ENCODE assay signal across 8 cellular contexts in genomic region chr2:20148841-20149702, GRCh38.
DNase-seq lines count a peak whose midpoint lies in the region; ATAC-seq and TF ChIP-seq lines count a peak whose summit lies in the region.
"Had no signal": no experiment of that assay in that cellular context is flagged by ENCODE, and none has a peak within 500 bp of the region (broad histone marks: within the 10 kb centered on the region; RNA-seq: fewer than 3 reads in every experiment).

No MANE protein-coding gene starts in this region.

- H3K36me3 ChIP-seq in left lung = no peaks in the 10 kb centered on the region
- no peaks in the 10 kb centered on the region for H3K36me3 ChIP-seq in upper lobe of right lung

- ATAC-seq in left lung (peak; percentile 33), upper lobe of right lung (peak; percentile 7), HG02763 (IDR thresholded peaks at IDR 0.05; ENCODE audit: unreplicated experiment) (no peak), GM21529 (IDR thresholded peaks at IDR 0.05; ENCODE audit: unreplicated experiment) (no peak)

- peak overlapping the region in 1 of 2 donors; percentile 17 for H3K27ac ChIP-seq in left lung
- H3K27ac ChIP-seq in upper lobe of right lung = no peak overlapping the region

- in situ Hi-C loops in astrocyte of the cerebellum (cut with HindIII; ENCODE audit: low sequenced_read_pairs) = no loop called here

- intact Hi-C loops in left lung (cut with DNase I) (no loop called here), upper lobe of right lung (cut with DNase I) (no loop called here)

- DNase-seq in HT-29 (ENCODE audit: low spot score) = peak; percentile 36
- peak; percentile 77 for DNase-seq in astrocyte of the cerebellum (ENCODE audit: low read depth)
- DNase-seq in left lung = no peak
- no peak for DNase-seq in upper lobe of right lung
- DNase-seq in mucosa of gallbladder (ENCODE audit: low spot score) = no peak
- DNase-seq: NCI-H446 treated with DMSO at 0.1 percent for 48 hours had no signal

- H3K27me3 ChIP-seq in left lung = no peaks in the 10 kb centered on the region
- H3K27me3 ChIP-seq in upper lobe of right lung = no peaks in the 10 kb centered on the region

- H3K4me1 ChIP-seq in left lung (peaks cover 0 to 20% of the 10 kb centered on the region in 2 donors), upper lobe of right lung (peaks cover 11% of the 10 kb centered on the region)

- H3K9me3 ChIP-seq in left lung = no peaks in the 10 kb centered on the region
- no peaks in the 10 kb centered on the region for H3K9me3 ChIP-seq in upper lobe of right lung

- no peak overlapping the region for H3K4me3 ChIP-seq in astrocyte of the cerebellum (ENCODE audit: low read depth, low read length)
- no peak overlapping the region for H3K4me3 ChIP-seq in left lung
- no peak overlapping the region for H3K4me3 ChIP-seq in upper lobe of right lung

- TF ChIP-seq CTCF in astrocyte of the cerebellum (IDR thresholded peaks at IDR 0.05; ENCODE audit: low read depth, low read length, missing control alignments) (no peak), left lung (IDR thresholded peaks at IDR 0.05) (no peak), upper lobe of right lung (IDR thresholded peaks at IDR 0.05) (no peak)

Comparison
In these comparisons a context has a peak if more than half of its experiments do, and no peak if none do; other contexts are left out.
1. DNase-seq: peak in HT-29 (single experiment) and astrocyte of the cerebellum (single experiment); none in left lung (0 of 2), upper lobe of right lung (single experiment) and mucosa of gallbladder (single experiment).
2. ATAC-seq: peak in left lung (single experiment) and upper lobe of right lung (single experiment); none in HG02763 (single experiment) and GM21529 (single experiment).